8 cellular contexts compared by ENCODE assay signal in genomic region chr22:37675930-37676571, GRCh38. TPM values are rescaled to one million over a fixed set of nuclear protein-coding genes. Genes with fewer than 3 reads are reported as not detected.
DNase-seq lines count a peak whose midpoint lies in the region; ATAC-seq and TF ChIP-seq lines count a peak whose summit lies in the region.

No MANE protein-coding gene starts in this region.

- peak overlapping the region; percentile 85 to 91 for H3K4me3 Mint-ChIP-seq in effector memory CD8-positive, alpha-beta T cell

- no peaks in the 10 kb centered on the region for H3K36me3 ChIP-seq in SK-N-MC (ENCODE audit: insufficient read depth, low read length)

- no peak for DNase-seq in SK-N-MC (ENCODE audit: low read depth, low spot score)
- DNase-seq in effector memory CD8-positive, alpha-beta T cell: no peak
- DNase-seq in myocyte (ENCODE audit: low read depth): peak; percentile 96
- DNase-seq in NCI-H2227 treated with DMSO at 0.1 percent for 48 hours (lab: John Stamatoyannopoulos, UW): no peak
- DNase-seq in omental fat pad (ENCODE audit: low spot score): no peak
- no peak for DNase-seq in inferior parietal cortex (ENCODE audit: extremely low spot score)

- peak overlapping the region; percentile 86 for H3K27ac ChIP-seq in SK-N-MC

- peak in 1 of 3 donors; percentile 11 for TF ChIP-seq CTCF in omental fat pad (IDR thresholded peaks at IDR 0.05)

- peak overlapping the region; percentile 88 for H3K4me3 ChIP-seq in SK-N-MC

- H3K27me3 Mint-ChIP-seq in effector memory CD8-positive, alpha-beta T cell: no peaks in the 10 kb centered on the region

- H3K27ac Mint-ChIP-seq in effector memory CD8-positive, alpha-beta T cell: peak overlapping the region; percentile 98

- H3K9ac ChIP-seq in SK-N-MC (ENCODE audit: insufficient read length): peak overlapping the region; percentile 73

- H3K4me1 Mint-ChIP-seq in effector memory CD8-positive, alpha-beta T cell (ENCODE audit: low read depth in 2 of 2): peaks cover 31 to 37% of the 10 kb centered on the region in 2 donors

- H3K36me3 Mint-ChIP-seq in effector memory CD8-positive, alpha-beta T cell (ENCODE audit: insufficient read depth): peaks cover 36% of the 10 kb centered on the region

- H3K9me3 Mint-ChIP-seq in effector memory CD8-positive, alpha-beta T cell: no peaks in the 10 kb centered on the region

- H3K9me3 ChIP-seq in SK-N-MC (ENCODE audit: low read depth, low read length): no peaks in the 10 kb centered on the region

- peak; percentile 11 for ATAC-seq in GM18907 (IDR thresholded peaks at IDR 0.05; ENCODE audit: unreplicated experiment)
- ATAC-seq in effector memory CD8-positive, alpha-beta T cell (replicated peaks): no peak
- no peak for ATAC-seq in omental fat pad (ENCODE audit: low FRiP score)
- no peak for ATAC-seq in HG02642 (IDR thresholded peaks at IDR 0.05; ENCODE audit: poor library complexity, unreplicated experiment)

RNA-seq across cellular contexts. Expression of gene LGALS1, which starts 0.6 kb away (rescaled TPM):
- total RNA-seq in myocyte (1,391 and 2,910 TPM in 2 replicates), omental fat pad (1,000 to 10,000 TPM; 1,558 to 2,934 (median 2,167) TPM)
- 3,749 TPM for polyA plus RNA-seq in myocyte (2012)

RNA-seq across cellular contexts. Expression of gene NOL12, which starts 10.1 kb away (rescaled TPM):
- total RNA-seq in myocyte (11.5 and 30.4 TPM in 2 replicates), omental fat pad (10 to 100 TPM; 16.4 to 34.8 (median 21.4) TPM)
- polyA plus RNA-seq in myocyte (2012): 16.5 TPM

RNA-seq across cellular contexts. Expression of gene PDXP, which starts 17.5 kb away (rescaled TPM):
- 30.0 and 34.5 TPM in 2 replicates for total RNA-seq in myocyte
- polyA plus RNA-seq in myocyte (2012): 26.9 TPM
- total RNA-seq in omental fat pad: 1 to 10 TPM; 3.8 to 5.4 (median 4.3) TPM

RNA-seq across cellular contexts. Expression of gene TRIOBP, which starts 20.8 kb away (rescaled TPM):
- 26.6 and 33.0 TPM in 2 replicates for total RNA-seq in myocyte
- polyA plus RNA-seq in myocyte (2012): 69.5 TPM
- total RNA-seq in omental fat pad: 100 to 1,000 TPM in 1 of 4 donors, 10 to 100 TPM in 3; 79.2 to 179 (median 82.8) TPM

RNA-seq across cellular contexts. Expression of gene SH3BP1, which starts 36.6 kb away (rescaled TPM):
- not detected in 2 replicates for total RNA-seq in myocyte
- 1.6 TPM for polyA plus RNA-seq in myocyte (2012)
- total RNA-seq in omental fat pad: 10 to 100 TPM in 1 of 4 donors, 1 to 10 TPM in 3; 3.6 to 11.5 (median 8.2) TPM
